Comparison of ENCODE assay signal across 1 cellular context in the genomic region with DNA sequence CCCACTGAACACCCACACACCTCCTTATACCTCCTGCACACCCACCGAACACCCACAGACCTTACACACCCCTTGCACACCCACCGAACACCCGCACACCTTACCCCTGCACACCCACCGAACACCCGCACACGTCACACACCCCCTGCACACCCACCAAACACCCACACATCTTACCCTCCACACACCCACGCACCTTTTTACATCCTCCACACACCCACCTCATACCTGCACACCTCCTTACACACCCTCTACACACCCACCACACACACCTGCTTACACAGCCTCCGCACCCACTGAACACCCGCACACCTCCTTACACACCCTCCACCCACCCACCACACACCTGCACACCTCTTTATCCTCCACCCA.
TF ChIP-seq lines count a peak whose summit lies in the region.

No MANE protein-coding gene starts in this region.

TF ChIP-seq in IMR-90, 13 proteins besides CTCF, POLR2A, EP300 and RAD21 (continued from another document):
- TF ChIP-seq ELK1 (IDR thresholded peaks at IDR 0.05; ENCODE audit: borderline replicate concordance, low read depth, low read length) (no peak), FOS (IDR thresholded peaks at IDR 0.05; ENCODE audit: low read depth, low read length) (no peak), MAZ (IDR thresholded peaks at IDR 0.05; ENCODE audit: borderline replicate concordance, low read depth, low read length) (no peak), MAFK (IDR thresholded peaks at IDR 0.05; ENCODE audit: low read depth, low read length) (no peak), MXI1 (IDR thresholded peaks at IDR 0.05; ENCODE audit: borderline replicate concordance, low read depth, low read length) (no peak)
TF ChIP-seq in IMR-90: peak in this region for 0.
